1 cellular context compared by ENCODE assay signal in the genomic region with DNA sequence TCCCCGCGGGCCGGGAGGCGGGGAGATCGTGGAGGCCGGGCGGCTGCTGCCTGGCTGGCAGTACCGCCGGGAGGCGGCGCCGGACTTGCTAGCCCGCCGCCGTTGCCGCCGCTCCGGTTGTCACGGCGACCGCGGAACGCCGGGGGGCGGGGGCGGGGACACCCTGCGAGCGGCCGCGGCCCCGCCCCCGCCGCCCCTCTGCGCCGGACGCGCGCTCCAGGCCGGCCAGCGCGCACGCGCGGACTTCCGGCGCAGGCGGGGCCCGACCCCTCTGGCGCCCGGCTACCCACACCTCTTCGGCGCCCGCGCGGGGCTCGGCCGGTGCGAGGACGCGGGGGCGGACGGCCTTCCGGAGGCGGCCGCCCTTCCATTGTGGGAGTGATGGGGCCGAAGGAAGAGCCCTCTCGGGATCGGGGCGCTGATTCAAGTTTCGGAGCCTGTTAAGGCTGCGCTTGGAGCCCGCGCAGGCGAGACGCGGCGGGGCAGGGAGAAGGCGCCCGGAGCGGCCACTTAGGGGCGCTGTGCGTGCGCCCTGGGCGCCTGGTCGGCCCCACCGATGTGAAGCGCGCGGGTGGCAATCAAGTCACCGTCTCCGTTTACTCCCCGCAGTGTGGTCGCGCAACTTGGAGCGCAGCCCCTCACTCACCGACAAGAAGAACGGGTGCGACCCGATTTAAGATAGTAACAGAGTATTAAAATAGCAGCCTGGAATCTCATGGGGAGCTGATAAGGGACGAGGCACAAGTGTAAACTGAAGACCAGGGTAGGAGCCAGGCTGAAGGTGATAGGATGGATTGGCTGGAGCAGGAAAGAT.
TF ChIP-seq lines count a peak whose summit lies in the region.

No MANE protein-coding gene starts in this region.

TF ChIP-seq in HepG2, 621 proteins besides CTCF, POLR2A, EP300 and RAD21 (continued from another document and continues in another):
- TF ChIP-seq, protein P1, sequence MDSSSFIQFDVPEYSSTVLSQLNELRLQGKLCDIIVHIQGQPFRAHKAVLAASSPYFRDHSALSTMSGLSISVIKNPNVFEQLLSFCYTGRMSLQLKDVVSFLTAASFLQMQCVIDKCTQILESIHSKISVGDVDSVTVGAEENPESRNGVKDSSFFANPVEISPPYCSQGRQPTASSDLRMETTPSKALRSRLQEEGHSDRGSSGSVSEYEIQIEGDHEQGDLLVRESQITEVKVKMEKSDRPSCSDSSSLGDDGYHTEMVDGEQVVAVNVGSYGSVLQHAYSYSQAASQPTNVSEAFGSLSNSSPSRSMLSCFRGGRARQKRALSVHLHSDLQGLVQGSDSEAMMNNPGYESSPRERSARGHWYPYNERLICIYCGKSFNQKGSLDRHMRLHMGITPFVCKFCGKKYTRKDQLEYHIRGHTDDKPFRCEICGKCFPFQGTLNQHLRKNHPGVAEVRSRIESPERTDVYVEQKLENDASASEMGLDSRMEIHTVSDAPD (CRISPR knock-in tag; IDR thresholded peaks at IDR 0.05), result 0 out of 2 replicates have a peak, but pooled peaks have one; percentile 31
- peak; percentile 57; the same call in 1 of the 2 replicates for TF ChIP-seq HOXA3 (CRISPR knock-in tag; IDR thresholded peaks at IDR 0.05)
- TF ChIP-seq ZNF816 (CRISPR knock-in tag; IDR thresholded peaks at IDR 0.05; ENCODE audit: borderline replicate concordance), result peak; percentile 60; the same call in 1 of the 2 replicates
- TF ChIP-seq, protein P2, sequence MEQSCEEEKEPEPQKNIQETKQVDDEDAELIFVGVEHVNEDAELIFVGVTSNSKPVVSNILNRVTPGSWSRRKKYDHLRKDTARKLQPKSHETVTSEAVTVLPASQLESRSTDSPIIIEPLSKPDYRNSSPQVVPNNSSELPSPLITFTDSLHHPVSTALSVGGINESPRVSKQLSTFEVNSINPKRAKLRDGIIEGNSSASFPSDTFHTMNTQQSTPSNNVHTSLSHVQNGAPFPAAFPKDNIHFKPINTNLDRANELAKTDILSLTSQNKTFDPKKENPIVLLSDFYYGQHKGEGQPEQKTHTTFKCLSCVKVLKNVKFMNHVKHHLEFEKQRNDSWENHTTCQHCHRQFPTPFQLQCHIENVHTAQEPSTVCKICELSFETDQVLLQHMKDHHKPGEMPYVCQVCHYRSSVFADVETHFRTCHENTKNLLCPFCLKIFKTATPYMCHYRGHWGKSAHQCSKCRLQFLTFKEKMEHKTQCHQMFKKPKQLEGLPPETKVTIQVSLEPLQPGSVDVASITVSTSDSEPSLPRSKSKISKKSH (CRISPR knock-in tag; IDR thresholded peaks at IDR 0.05; ENCODE audit: borderline replicate concordance), result peak; percentile 42; the same call in 1 of the 2 replicates
- no peak for TF ChIP-seq AKAP8 (CRISPR knock-in tag; IDR thresholded peaks at IDR 0.05)
- TF ChIP-seq GABPA (IDR thresholded peaks at IDR 0.05; ENCODE audit: low read depth, low read length), result peak; percentile 51
- TF ChIP-seq GABPA (CRISPR knock-in tag; IDR thresholded peaks at IDR 0.05; ENCODE audit: low read depth), result 0 out of 2 replicates have a peak, but pooled peaks have one; percentile 13
- TF ChIP-seq, protein P3, sequence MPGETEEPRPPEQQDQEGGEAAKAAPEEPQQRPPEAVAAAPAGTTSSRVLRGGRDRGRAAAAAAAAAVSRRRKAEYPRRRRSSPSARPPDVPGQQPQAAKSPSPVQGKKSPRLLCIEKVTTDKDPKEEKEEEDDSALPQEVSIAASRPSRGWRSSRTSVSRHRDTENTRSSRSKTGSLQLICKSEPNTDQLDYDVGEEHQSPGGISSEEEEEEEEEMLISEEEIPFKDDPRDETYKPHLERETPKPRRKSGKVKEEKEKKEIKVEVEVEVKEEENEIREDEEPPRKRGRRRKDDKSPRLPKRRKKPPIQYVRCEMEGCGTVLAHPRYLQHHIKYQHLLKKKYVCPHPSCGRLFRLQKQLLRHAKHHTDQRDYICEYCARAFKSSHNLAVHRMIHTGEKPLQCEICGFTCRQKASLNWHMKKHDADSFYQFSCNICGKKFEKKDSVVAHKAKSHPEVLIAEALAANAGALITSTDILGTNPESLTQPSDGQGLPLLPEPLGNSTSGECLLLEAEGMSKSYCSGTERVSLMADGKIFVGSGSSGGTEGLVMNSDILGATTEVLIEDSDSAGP (CRISPR knock-in tag; IDR thresholded peaks at IDR 0.05; ENCODE audit: borderline replicate concordance), result peak; percentile 77; the same call in 1 of the 2 replicates
- no peak for TF ChIP-seq CHCHD3 (CRISPR knock-in tag; IDR thresholded peaks at IDR 0.05)
- TF ChIP-seq, protein P4, sequence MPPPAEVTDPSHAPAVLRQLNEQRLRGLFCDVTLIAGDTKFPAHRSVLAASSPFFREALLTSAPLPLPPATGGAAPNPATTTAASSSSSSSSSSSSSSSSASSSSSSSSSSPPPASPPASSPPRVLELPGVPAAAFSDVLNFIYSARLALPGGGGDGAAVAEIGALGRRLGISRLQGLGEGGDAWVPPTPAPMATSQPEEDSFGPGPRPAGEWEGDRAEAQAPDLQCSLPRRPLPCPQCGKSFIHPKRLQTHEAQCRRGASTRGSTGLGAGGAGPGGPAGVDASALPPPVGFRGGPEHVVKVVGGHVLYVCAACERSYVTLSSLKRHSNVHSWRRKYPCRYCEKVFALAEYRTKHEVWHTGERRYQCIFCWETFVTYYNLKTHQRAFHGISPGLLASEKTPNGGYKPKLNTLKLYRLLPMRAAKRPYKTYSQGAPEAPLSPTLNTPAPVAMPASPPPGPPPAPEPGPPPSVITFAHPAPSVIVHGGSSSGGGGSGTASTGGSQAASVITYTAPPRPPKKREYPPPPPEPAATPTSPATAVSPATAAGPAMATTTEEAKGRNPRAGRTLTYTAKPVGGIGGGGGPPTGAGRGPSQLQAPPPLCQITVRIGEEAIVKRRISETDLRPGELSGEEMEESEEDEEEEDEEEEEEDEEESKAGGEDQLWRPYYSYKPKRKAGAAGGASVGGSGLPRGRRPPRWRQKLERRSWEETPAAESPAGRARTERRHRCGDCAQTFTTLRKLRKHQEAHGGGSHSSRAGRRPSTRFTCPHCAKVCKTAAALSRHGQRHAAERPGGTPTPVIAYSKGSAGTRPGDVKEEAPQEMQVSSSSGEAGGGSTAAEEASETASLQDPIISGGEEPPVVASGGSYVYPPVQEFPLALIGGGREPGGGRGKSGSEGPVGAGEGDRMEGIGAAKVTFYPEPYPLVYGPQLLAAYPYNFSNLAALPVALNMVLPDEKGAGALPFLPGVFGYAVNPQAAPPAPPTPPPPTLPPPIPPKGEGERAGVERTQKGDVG (CRISPR knock-in tag; IDR thresholded peaks at IDR 0.05; ENCODE audit: borderline replicate concordance), result no peak
- TF ChIP-seq HDAC1 (CRISPR knock-in tag; IDR thresholded peaks at IDR 0.05), result peak; percentile 60
- peak; percentile 78 for TF ChIP-seq ZNF605 (CRISPR knock-in tag; IDR thresholded peaks at IDR 0.05)
- TF ChIP-seq CHD2 (IDR thresholded peaks at IDR 0.05; ENCODE audit: low read depth, low read length), result no peak
- TF ChIP-seq, protein P5, sequence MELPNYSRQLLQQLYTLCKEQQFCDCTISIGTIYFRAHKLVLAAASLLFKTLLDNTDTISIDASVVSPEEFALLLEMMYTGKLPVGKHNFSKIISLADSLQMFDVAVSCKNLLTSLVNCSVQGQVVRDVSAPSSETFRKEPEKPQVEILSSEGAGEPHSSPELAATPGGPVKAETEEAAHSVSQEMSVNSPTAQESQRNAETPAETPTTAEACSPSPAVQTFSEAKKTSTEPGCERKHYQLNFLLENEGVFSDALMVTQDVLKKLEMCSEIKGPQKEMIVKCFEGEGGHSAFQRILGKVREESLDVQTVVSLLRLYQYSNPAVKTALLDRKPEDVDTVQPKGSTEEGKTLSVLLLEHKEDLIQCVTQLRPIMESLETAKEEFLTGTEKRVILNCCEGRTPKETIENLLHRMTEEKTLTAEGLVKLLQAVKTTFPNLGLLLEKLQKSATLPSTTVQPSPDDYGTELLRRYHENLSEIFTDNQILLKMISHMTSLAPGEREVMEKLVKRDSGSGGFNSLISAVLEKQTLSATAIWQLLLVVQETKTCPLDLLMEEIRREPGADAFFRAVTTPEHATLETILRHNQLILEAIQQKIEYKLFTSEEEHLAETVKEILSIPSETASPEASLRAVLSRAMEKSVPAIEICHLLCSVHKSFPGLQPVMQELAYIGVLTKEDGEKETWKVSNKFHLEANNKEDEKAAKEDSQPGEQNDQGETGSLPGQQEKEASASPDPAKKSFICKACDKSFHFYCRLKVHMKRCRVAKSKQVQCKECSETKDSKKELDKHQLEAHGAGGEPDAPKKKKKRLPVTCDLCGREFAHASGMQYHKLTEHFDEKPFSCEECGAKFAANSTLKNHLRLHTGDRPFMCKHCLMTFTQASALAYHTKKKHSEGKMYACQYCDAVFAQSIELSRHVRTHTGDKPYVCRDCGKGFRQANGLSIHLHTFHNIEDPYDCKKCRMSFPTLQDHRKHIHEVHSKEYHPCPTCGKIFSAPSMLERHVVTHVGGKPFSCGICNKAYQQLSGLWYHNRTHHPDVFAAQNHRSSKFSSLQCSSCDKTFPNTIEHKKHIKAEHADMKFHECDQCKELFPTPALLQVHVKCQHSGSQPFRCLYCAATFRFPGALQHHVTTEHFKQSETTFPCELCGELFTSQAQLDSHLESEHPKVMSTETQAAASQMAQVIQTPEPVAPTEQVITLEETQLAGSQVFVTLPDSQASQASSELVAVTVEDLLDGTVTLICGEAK (IDR thresholded peaks at IDR 0.05), result no peak
- TF ChIP-seq, protein P5 (CRISPR knock-in tag; IDR thresholded peaks at IDR 0.05), result peak; percentile 46; the same call in 1 of the 2 replicates
- no peak for TF ChIP-seq ZNF256 (CRISPR knock-in tag; conservative IDR thresholded peaks at IDR 0.05)
- TF ChIP-seq ZSCAN21 (CRISPR knock-in tag; IDR thresholded peaks at IDR 0.05; ENCODE audit: borderline replicate concordance), result no peak
- TF ChIP-seq DR1 (CRISPR knock-in tag; IDR thresholded peaks at IDR 0.05), result 0 out of 2 replicates have a peak, but pooled peaks have one; percentile 29
- TF ChIP-seq, protein P6, sequence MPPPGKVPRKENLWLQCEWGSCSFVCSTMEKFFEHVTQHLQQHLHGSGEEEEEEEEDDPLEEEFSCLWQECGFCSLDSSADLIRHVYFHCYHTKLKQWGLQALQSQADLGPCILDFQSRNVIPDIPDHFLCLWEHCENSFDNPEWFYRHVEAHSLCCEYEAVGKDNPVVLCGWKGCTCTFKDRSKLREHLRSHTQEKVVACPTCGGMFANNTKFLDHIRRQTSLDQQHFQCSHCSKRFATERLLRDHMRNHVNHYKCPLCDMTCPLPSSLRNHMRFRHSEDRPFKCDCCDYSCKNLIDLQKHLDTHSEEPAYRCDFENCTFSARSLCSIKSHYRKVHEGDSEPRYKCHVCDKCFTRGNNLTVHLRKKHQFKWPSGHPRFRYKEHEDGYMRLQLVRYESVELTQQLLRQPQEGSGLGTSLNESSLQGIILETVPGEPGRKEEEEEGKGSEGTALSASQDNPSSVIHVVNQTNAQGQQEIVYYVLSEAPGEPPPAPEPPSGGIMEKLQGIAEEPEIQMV (CRISPR knock-in tag; IDR thresholded peaks at IDR 0.05; ENCODE audit: low read depth), result peak; percentile 60
- TF ChIP-seq, protein P7, sequence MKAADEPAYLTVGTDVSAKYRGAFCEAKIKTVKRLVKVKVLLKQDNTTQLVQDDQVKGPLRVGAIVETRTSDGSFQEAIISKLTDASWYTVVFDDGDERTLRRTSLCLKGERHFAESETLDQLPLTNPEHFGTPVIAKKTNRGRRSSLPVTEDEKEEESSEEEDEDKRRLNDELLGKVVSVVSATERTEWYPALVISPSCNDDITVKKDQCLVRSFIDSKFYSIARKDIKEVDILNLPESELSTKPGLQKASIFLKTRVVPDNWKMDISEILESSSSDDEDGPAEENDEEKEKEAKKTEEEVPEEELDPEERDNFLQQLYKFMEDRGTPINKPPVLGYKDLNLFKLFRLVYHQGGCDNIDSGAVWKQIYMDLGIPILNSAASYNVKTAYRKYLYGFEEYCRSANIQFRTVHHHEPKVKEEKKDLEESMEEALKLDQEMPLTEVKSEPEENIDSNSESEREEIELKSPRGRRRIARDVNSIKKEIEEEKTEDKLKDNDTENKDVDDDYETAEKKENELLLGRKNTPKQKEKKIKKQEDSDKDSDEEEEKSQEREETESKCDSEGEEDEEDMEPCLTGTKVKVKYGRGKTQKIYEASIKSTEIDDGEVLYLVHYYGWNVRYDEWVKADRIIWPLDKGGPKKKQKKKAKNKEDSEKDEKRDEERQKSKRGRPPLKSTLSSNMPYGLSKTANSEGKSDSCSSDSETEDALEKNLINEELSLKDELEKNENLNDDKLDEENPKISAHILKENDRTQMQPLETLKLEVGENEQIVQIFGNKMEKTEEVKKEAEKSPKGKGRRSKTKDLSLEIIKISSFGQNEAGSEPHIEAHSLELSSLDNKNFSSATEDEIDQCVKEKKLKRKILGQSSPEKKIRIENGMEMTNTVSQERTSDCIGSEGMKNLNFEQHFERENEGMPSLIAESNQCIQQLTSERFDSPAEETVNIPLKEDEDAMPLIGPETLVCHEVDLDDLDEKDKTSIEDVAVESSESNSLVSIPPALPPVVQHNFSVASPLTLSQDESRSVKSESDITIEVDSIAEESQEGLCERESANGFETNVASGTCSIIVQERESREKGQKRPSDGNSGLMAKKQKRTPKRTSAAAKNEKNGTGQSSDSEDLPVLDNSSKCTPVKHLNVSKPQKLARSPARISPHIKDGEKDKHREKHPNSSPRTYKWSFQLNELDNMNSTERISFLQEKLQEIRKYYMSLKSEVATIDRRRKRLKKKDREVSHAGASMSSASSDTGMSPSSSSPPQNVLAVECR (CRISPR knock-in tag; IDR thresholded peaks at IDR 0.05; ENCODE audit: borderline replicate concordance), result peak; percentile 62; the same call in 1 of the 2 replicates
- TF ChIP-seq YY1 (IDR thresholded peaks at IDR 0.05; ENCODE audit: insufficient read depth, insufficient replicate concordance, low read depth, low read length), result peak; percentile 47
- TF ChIP-seq ZNF136 (CRISPR knock-in tag; IDR thresholded peaks at IDR 0.05; ENCODE audit: low read depth), result 0 out of 2 replicates have a peak, but pooled peaks have one; percentile 70
